ENCODE assay signal across 10 cellular contexts in genomic region chr7:55532150-55532917, GRCh38. TPM values are rescaled to one million over a fixed set of nuclear protein-coding genes. Genes with fewer than 3 reads are reported as not detected.
DNase-seq lines count a peak whose midpoint lies in the region; ATAC-seq, FAIRE-seq and TF ChIP-seq lines count a peak whose summit lies in the region.
"Had no signal": no experiment of that assay in that cellular context is flagged by ENCODE, and none has a peak within 500 bp of the region (broad histone marks: within the 10 kb centered on the region; RNA-seq: fewer than 3 reads in every experiment).

No MANE protein-coding gene starts in this region.

- H2AFZ ChIP-seq in H1 (ENCODE audit: low read length), result no peak overlapping the region

- no peaks in the 10 kb centered on the region for H3K9me3 ChIP-seq in H1 (ENCODE audit: insufficient read depth in 2 of 2, low read depth in 1 of 2, low read length in 1 of 2)

- H3K27me3 ChIP-seq in H1 (replicated peaks in 1 of 4; ENCODE audit: control insufficient read depth in 3 of 4, extremely low read depth in 1 of 4, insufficient read depth in 3 of 4, low read length in 3 of 4), result no peaks in the 10 kb centered on the region

- H4K91ac ChIP-seq in H1 (replicated peaks; ENCODE audit: insufficient read length, low read length), result no peak overlapping the region

- no peak overlapping the region for H2BK15ac ChIP-seq in H1 (ENCODE audit: low read length)

- H3K79me1 ChIP-seq in H1 (ENCODE audit: low read depth, low read length), result peaks cover 24% of the 10 kb centered on the region

- no peak overlapping the region for H3K27ac ChIP-seq in H1 (ENCODE audit: low read depth, low read length)
- H3K27ac ChIP-seq: C4-2B had no signal

- no peak for TF ChIP-seq RAD21 in H1 (IDR thresholded peaks at IDR 0.05 in 1 of 2, conservative IDR thresholded peaks at IDR 0.05 in 1 of 2; ENCODE audit: low read depth in 2 of 2, low read length in 2 of 2)

- ATAC-seq in GM21526 (IDR thresholded peaks at IDR 0.05; ENCODE audit: low FRiP score, unreplicated experiment), result no peak

- POLR2A ChIA-PET in H1 (lab: Charles Lee; ENCODE audit: partially characterized antibody), result interaction anchor here (1.1 kb wide), 1 partner anchor 15 kb away, joined by 3 read pairs; no protein-coding TSS in a partner anchor

- H4K5ac ChIP-seq in H1 (ENCODE audit: insufficient read length, low read depth, low read length), result no peak overlapping the region

- TF ChIP-seq CTCF in H1 (IDR thresholded peaks at IDR 0.05; ENCODE audit: control extremely low read depth in 1 of 3, insufficient read depth in 1 of 3, low read depth in 1 of 3, low read length in 3 of 3), result no peak

- no peak overlapping the region for H4K8ac ChIP-seq in H1 (ENCODE audit: extremely low read depth, insufficient read depth, low read length)

- no peak overlapping the region for H3K4me3 ChIP-seq in H1 (ENCODE audit: extremely low read depth in 1 of 4, insufficient read depth in 2 of 4, low read depth in 3 of 4, low read length in 4 of 4)

- H2BK12ac ChIP-seq in H1 (ENCODE audit: low read depth, low read length), result no peak overlapping the region

- no peak overlapping the region for H3K56ac ChIP-seq in H1 (replicated peaks; ENCODE audit: insufficient read length, low read depth, low read length)

- WGBS in H1 (ENCODE audit: extremely low coverage in 1 of 2, insufficient coverage in 1 of 2, insufficient read length in 1 of 2, insufficient replicate concordance in 2 of 2, low coverage in 1 of 2, low lambda C conversion rate in 2 of 2, missing lambda C conversion rate in 1 of 2), 2 experiments, result 85% methylated on average over 8 of the region's 8 CpGs; no CpG with 5 or more reads in 1 of the 2 experiments

- DNase-seq in stimulated activated CD4-positive, alpha-beta T cell treated with anti-CD3 and anti-CD28 coated beads, Interleukin-15, amount 100 ng/mL, for 24 hours, result peak; percentile 34
- no peak for DNase-seq in stimulated activated CD4-positive, alpha-beta T cell treated with anti-CD3 and anti-CD28 coated beads, Interleukin-4, amount 100 ng/mL, for 4 hours
- DNase-seq in NCI-H69 (lab: John Stamatoyannopoulos, UW) (peak; percentile 10), H1 (ENCODE audit: low read depth in 1 of 2, low spot score in 2 of 2) (no peak), medulla oblongata (ENCODE audit: extremely low spot score) (no peak), NCI-H1048 (lab: John Stamatoyannopoulos, UW) (no peak), H54 (ENCODE audit: insufficient read length, low spot score) (no peak)

- peaks cover 11 to 24% of the 10 kb centered on the region in 2 experiments for H4K20me1 ChIP-seq in H1 (replicated peaks in 1 of 2; ENCODE audit: control insufficient read depth in 1 of 2, insufficient read depth in 2 of 2, low read length in 2 of 2)

- CTCF ChIA-PET in H1 (lab: Charles Lee; ENCODE audit: partially characterized antibody), result interaction anchor here (0.8 to 2.8 kb wide), 6 partner anchors 8 to 33 kb away, joined by 3 to 10 read pairs (median 6); no protein-coding TSS in a partner anchor

- no peak overlapping the region for H3K4ac ChIP-seq in H1 (replicated peaks; ENCODE audit: insufficient read length, low read depth, low read length)

- H3K18ac ChIP-seq in H1 (ENCODE audit: extremely low read depth, low read length), result no peak overlapping the region

- H3K36me3 ChIP-seq in H1 (ENCODE audit: control insufficient read depth in 2 of 4, insufficient read depth in 4 of 4, low read length in 3 of 4), result no peaks in the 10 kb centered on the region

- FAIRE-seq in H1 (lab: Jason Lieb, UNC) (no peak), H54 (lab: Jason Lieb, UNC) (no peak)
- FAIRE-seq: islet of Langerhans had no signal

- no peak overlapping the region for H3K23ac ChIP-seq in H1 (ENCODE audit: insufficient read length)

- H2BK120ac ChIP-seq in H1 (replicated peaks; ENCODE audit: low read depth, low read length), result no peak overlapping the region

- no peak overlapping the region for H3K4me2 ChIP-seq in H1 (ENCODE audit: insufficient read depth in 1 of 2, low read depth in 2 of 2, low read length in 2 of 2)

- H3K23me2 ChIP-seq in H1 (ENCODE audit: low read depth, low read length), result no peaks in the 10 kb centered on the region

- peaks cover 0 to 91% of the 10 kb centered on the region in 2 experiments for H3K79me2 ChIP-seq in H1 (ENCODE audit: control insufficient read depth in 1 of 2, insufficient read depth in 2 of 2, low read length in 2 of 2)

- no peak overlapping the region for H3K9ac ChIP-seq in H1 (replicated peaks in 1 of 4; ENCODE audit: extremely low read depth in 1 of 4, low read depth in 3 of 4, low read length in 3 of 4)

- no peak overlapping the region for H2AK5ac ChIP-seq in H1 (ENCODE audit: low read depth, low read length)

- TF ChIP-seq EP300 in H1 (IDR thresholded peaks at IDR 0.05; ENCODE audit: borderline replicate concordance in 1 of 2, low read depth in 2 of 2, low read length in 2 of 2), result no peak

- H3K4me1 ChIP-seq in H1 (replicated peaks in 1 of 4; ENCODE audit: control insufficient read depth in 3 of 4, insufficient read depth in 4 of 4, low read length in 3 of 4), result peaks cover 5 to 18% (median 12%) of the 10 kb centered on the region in 4 experiments

- no peak overlapping the region for H2BK5ac ChIP-seq in H1 (ENCODE audit: low read depth, low read length)

- H3K14ac ChIP-seq in H1 (ENCODE audit: insufficient read length), result no peak overlapping the region

- TF ChIP-seq POLR2A in H1 (IDR thresholded peaks at IDR 0.05; ENCODE audit: control extremely low read depth in 1 of 2, low read depth in 2 of 2, low read length in 2 of 2) (no peak), H54 (IDR thresholded peaks at IDR 0.05; ENCODE audit: low read depth, low read length) (no peak)

- H2BK20ac ChIP-seq in H1 (ENCODE audit: low read length), result no peak overlapping the region

TF ChIP-seq in H1, 55 proteins besides CTCF, POLR2A, EP300 and RAD21 (continues in another document):
- TF ChIP-seq TCF12 (IDR thresholded peaks at IDR 0.05; ENCODE audit: low read depth, low read length), result 0 out of 2 replicates have a peak, but pooled peaks have one; percentile 27

RNA-seq across cellular contexts. Expression of gene VOPP1, which starts 40.0 kb away (rescaled TPM):
- 82.7 and 83.0 TPM in 2 replicates for total RNA-seq in H1 (2021; fragmentation: NEBNext Ultra II Directional; extraction: Animal tissue kit (Norgen Biotek cat#: 25700))
- polyA plus RNA-seq in H1 (2011; rRNA removed), result 44.7 and 58.8 TPM in 2 replicates
- polyA plus RNA-seq in H1 (2011; cell fraction: cytosol; rRNA removed), result 44.9 TPM
- polyA plus RNA-seq in H1 (2011; cell fraction: nucleus; rRNA removed), result 53.3 TPM
- polyA plus RNA-seq in H1 (2012, experiment 1 of 2), result 59.8 to 62.7 TPM (median 62.1 TPM) in 4 replicates
- polyA plus RNA-seq in H1 (2012, experiment 2 of 2), result 74.8 TPM
- polyA plus RNA-seq in H1 (2013, experiment 1 of 2), result 47.6 TPM
- polyA plus RNA-seq in H1 (2013, experiment 2 of 2), result 51.6 TPM
- polyA minus RNA-seq in H1 (2011; rRNA and poly(A)+ RNA removed), result 76.2 and 81.0 TPM in 2 replicates
- 51.9 TPM for polyA minus RNA-seq in H1 (2011; cell fraction: cytosol; rRNA and poly(A)+ RNA removed)
- polyA minus RNA-seq in H1 (2011; cell fraction: nucleus; rRNA and poly(A)+ RNA removed), result 53.8 TPM

Comparison
In these comparisons a context has a peak if more than half of its experiments do, and no peak if none do; other contexts are left out.
1. DNase-seq: peak in stimulated activated CD4-positive, alpha-beta T cell treated with anti-CD3 and anti-CD28 coated beads, Interleukin-15, amount 100 ng/mL, for 24 hours (single experiment) and NCI-H69 (single experiment); none in stimulated activated CD4-positive, alpha-beta T cell treated with anti-CD3 and anti-CD28 coated beads, Interleukin-4, amount 100 ng/mL, for 4 hours (0 of 2), H1 (0 of 2), medulla oblongata (single experiment), NCI-H1048 (single experiment) and H54 (single experiment).